Comparison of ENCODE assay signal across 21 cellular contexts in genomic region chr6:45104429-45104828, GRCh38.
"Had no signal": no experiment of that assay in that cellular context is flagged by ENCODE, and none has a peak within 500 bp of the region (broad histone marks: within the 10 kb centered on the region; RNA-seq: fewer than 3 reads in every experiment).

No MANE protein-coding gene starts in this region.

- DNase-seq: KBM-7, MV-4-11, NCI-H1048, NCI-H1105, NCI-H1417, NCI-H1436 treated with DMSO at 0.1 percent for 48 hours, NCI-H1694, NCI-H1930, NCI-H2081, NCI-H2107, NCI-H2227 treated with DMSO at 0.1 percent for 48 hours, NCI-H524, NCI-H526 treated with DMSO at 0.1 percent for 48 hours, NCI-H774, PC-3, SHP77, SK-N-SH, SW 1271 had no signal

- FAIRE-seq: HTR-8/SVneo had no signal

- H3K9me3 ChIP-seq: SK-N-SH had no signal

- H3K4me2 ChIP-seq: SK-N-SH had no signal

- H3K9ac ChIP-seq: SK-N-SH had no signal

- H3K27ac ChIP-seq: HL-60, RWPE1 had no signal
